ENCODE assay signal across 1 cellular context in the genomic region with DNA sequence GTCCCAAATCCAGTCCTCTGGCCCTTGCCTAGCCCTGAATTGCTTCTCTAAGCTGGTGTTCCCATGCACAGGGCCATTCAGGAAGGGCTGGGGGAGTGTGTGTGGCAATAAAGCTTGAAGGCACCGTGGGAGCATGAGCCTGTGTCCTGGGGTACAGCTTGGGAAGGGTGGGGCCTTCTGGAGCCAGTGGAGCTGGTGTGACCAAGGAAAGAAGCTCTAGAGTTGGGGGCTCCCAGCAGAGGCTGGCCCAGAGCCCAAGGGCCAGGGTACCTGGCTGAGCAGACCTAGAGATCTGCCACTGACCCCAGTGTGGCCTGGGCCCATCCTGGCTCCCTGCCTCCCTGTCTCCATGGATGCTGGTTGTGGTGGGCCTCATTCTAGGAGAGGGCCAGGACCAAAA.
TF ChIP-seq lines count a peak whose summit lies in the region.

No MANE protein-coding gene starts in this region.

TF ChIP-seq in IMR-90, 13 proteins besides CTCF, POLR2A, EP300 and RAD21:
- no peak for TF ChIP-seq RCOR1 (IDR thresholded peaks at IDR 0.05; ENCODE audit: insufficient replicate concordance, low read length)
